In the genomic region with DNA sequence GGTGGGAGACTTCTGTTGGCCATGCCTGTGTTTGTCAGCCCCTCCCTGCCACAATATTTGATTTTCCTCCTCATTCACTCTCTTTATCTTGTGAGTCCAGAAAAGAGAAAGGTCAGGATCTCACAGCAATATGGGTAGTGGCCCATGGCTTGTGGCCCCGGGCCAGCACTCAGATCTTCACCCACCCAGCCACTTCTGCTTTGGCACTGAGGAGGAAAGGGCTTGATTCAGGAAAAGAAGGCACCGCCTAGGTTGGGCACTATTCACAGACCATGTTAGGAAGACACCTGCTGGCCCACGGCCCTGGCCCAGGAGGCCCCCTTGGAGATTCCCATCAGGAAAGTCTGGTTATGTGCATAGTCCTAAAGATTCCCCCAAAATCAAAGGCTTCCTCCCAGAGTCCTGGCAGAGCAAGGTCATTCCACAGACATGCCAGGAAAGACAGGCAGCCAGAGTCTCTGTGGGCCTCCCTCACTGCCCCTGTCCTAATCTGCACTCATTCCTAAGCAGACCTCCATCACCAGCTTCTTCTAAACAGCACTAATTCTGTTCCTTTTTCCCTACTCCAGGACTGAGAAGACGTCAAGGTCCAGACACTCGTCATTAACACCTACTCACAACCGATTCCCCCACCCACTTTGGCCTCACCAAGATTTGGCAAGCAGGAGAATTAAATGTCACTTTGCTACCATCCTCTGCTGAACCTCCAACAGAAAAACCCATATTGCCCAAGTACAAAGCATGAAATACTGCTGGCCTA, we compare ENCODE assay signal across 16 cellular contexts.
DNase-seq lines count a peak whose midpoint lies in the region; ATAC-seq and TF ChIP-seq lines count a peak whose summit lies in the region.
"Had no signal": no experiment of that assay in that cellular context is flagged by ENCODE, and none has a peak within 500 bp of the region (broad histone marks: within the 10 kb centered on the region; RNA-seq: fewer than 3 reads in every experiment).

No MANE protein-coding gene starts in this region.

- H3K4me1 ChIP-seq in BLaER1 treated with 17β-estradiol and CSF1 and Interleukin-3, amounts not matched to agents 10 nM and 100 nM, result peaks cover 40 to 59% (median 51%) of the 10 kb centered on the region in 10 experiments
- H3K4me1 ChIP-seq in OCI-LY7 (ENCODE audit: insufficient read depth, low read length, poor library complexity, severe bottlenecking), result peaks cover 33% of the 10 kb centered on the region

- peak overlapping the region in 7 of 10 experiments; percentile 41 to 61 (median 50); a peak in 7 of 20 replicates for H3K4me3 ChIP-seq in BLaER1 treated with 17β-estradiol and CSF1 and Interleukin-3, amounts not matched to agents 10 nM and 100 nM
- H3K4me3 ChIP-seq in OCI-LY7 (ENCODE audit: low read depth, low read length, poor library complexity, severe bottlenecking), result peak overlapping the region; percentile 63
- H3K4me3 ChIP-seq: MG63 had no signal

- CTCF ChIA-PET in OCI-LY7 (lab: Charles Lee; ENCODE audit: unreplicated experiment), result no interaction called here

- no peaks in the 10 kb centered on the region for H4K20me1 ChIP-seq in BLaER1 treated with 17β-estradiol and CSF1 and Interleukin-3, amounts not matched to agents 10 nM and 100 nM
- H4K20me1 ChIP-seq in OCI-LY7 (ENCODE audit: insufficient read depth, low read length), result no peaks in the 10 kb centered on the region

- H3K4me3 Mint-ChIP-seq in stimulated activated effector memory CD8-positive, alpha-beta T cell treated with anti-CD3 and anti-CD28 coated beads, Interleukin-12 subunit alpha, Interleukin-12 subunit beta, amount 100 ng/mL, for 72 hours, result no peak overlapping the region

- DNase-seq in OCI-LY7 (ENCODE audit: low spot score), result no peak
- DNase-seq in Right ventricle myocardium superior, result peak; percentile 56
- DNase-seq in stimulated activated effector memory CD8-positive, alpha-beta T cell treated with anti-CD3 and anti-CD28 coated beads, Interleukin-12 subunit alpha, Interleukin-12 subunit beta, amount 100 ng/mL, for 72 hours (ENCODE audit: low spot score in 2 of 2), result no peak
- DNase-seq in NCI-H1048 (lab: John Stamatoyannopoulos, UW), result no peak
- no peak for DNase-seq in middle frontal gyrus (ENCODE audit: extremely low spot score, low spot score)
- no peak for DNase-seq in NCI-H446 treated with DMSO at 0.1 percent for 48 hours (lab: John Stamatoyannopoulos, UW)
- DNase-seq: activated CD4-positive, CD25-positive, alpha-beta regulatory T cell treated with anti-CD3 and anti-CD28 coated beads, Interleukin-2, amount 50 U/mL, for 72 hours; activated naive CD4-positive, alpha-beta T cell treated with anti-CD3 and anti-CD28 coated beads, Interleukin-2, amount 50 U/mL, for 16 hours; brain microvascular endothelial cell; effector CD4-positive, alpha-beta T cell; GDM1; MG63; NCI-H1930; NCI-H69 had no signal

- H3K9me3 Mint-ChIP-seq in stimulated activated effector memory CD8-positive, alpha-beta T cell treated with anti-CD3 and anti-CD28 coated beads, Interleukin-12 subunit alpha, Interleukin-12 subunit beta, amount 100 ng/mL, for 72 hours, result no peaks in the 10 kb centered on the region

- H3K9ac ChIP-seq in BLaER1 treated with 17β-estradiol and CSF1 and Interleukin-3, amounts not matched to agents 10 nM and 100 nM, result peak overlapping the region in 9 of 11 experiments; percentile 20 to 73 (median 70); a peak in 10 of 22 replicates

- ATAC-seq in Right ventricle myocardium superior (ENCODE audit: poor library complexity) (peak; percentile 54), HG03108 (IDR thresholded peaks at IDR 0.05; ENCODE audit: unreplicated experiment) (no peak)
- ATAC-seq in stimulated activated effector memory CD8-positive, alpha-beta T cell treated with anti-CD3 and anti-CD28 coated beads, Interleukin-12 subunit alpha, Interleukin-12 subunit beta, amount 100 ng/mL, for 72 hours, result peak; percentile 8

- peak overlapping the region; percentile 18 to 83 (median 79); a peak in 20 of 22 replicates for H3K27ac ChIP-seq in BLaER1 treated with 17β-estradiol and CSF1 and Interleukin-3, amounts not matched to agents 10 nM and 100 nM
- H3K27ac ChIP-seq in OCI-LY7 (ENCODE audit: low read depth, low read length, poor library complexity, severe bottlenecking), result peak overlapping the region; percentile 49
- H3K27ac ChIP-seq: brain microvascular endothelial cell had no signal

- POLR2A ChIA-PET in OCI-LY7 (lab: Charles Lee), result interaction anchor here (2.9 kb wide), 1 partner anchor 16 kb away, joined by 12 read pairs; no protein-coding TSS in a partner anchor

- peaks cover 0 to 18% (median 0%) of the 10 kb centered on the region in 11 experiments; a peak in 7 of 22 replicates for H3K36me3 ChIP-seq in BLaER1 treated with 17β-estradiol and CSF1 and Interleukin-3, amounts not matched to agents 10 nM and 100 nM
- no peaks in the 10 kb centered on the region for H3K36me3 ChIP-seq in OCI-LY7 (ENCODE audit: insufficient read depth, low read length)
- H3K36me3 ChIP-seq: brain microvascular endothelial cell, MG63 had no signal

- no peaks in the 10 kb centered on the region for H3K27me3 ChIP-seq in BLaER1 treated with 17β-estradiol and CSF1 and Interleukin-3, amounts not matched to agents 10 nM and 100 nM
- H3K27me3 ChIP-seq: brain microvascular endothelial cell, MG63 had no signal

- no peaks in the 10 kb centered on the region for H3K9me2 ChIP-seq in OCI-LY7 (ENCODE audit: insufficient read depth, low read length)

- no TSS peak for BruUV-seq in OCI-LY7 (replicated peaks; lab: Mats Ljungman, UMichigan)

- no peak for TF ChIP-seq CTCF in OCI-LY7 (conservative IDR thresholded peaks at IDR 0.05; ENCODE audit: low read length)

- intact Hi-C loops in OCI-LY7 (cut with micrococcal nuclease; ENCODE audit: unreplicated experiment) (loop anchor here (5.0 to 10.0 kb wide), 2 partner anchors 77 to 424 kb away; partner anchors contain the start of genes ERCC8 and NDUFAF2), Right ventricle myocardium superior (cut with DNase I) (no loop called here)

- peaks cover 13 to 25% (median 19%) of the 10 kb centered on the region in 11 experiments for H3K9me3 ChIP-seq in BLaER1 treated with 17β-estradiol and CSF1 and Interleukin-3, amounts not matched to agents 10 nM and 100 nM (replicated peaks in 1 of 11)
- no peaks in the 10 kb centered on the region for H3K9me3 ChIP-seq in OCI-LY7 (ENCODE audit: low read length)
- H3K9me3 ChIP-seq: MG63 had no signal

- H2AFZ ChIP-seq in OCI-LY7 (ENCODE audit: low read length), result peak overlapping the region; percentile 94

- no peaks in the 10 kb centered on the region for H3K36me3 Mint-ChIP-seq in stimulated activated effector memory CD8-positive, alpha-beta T cell treated with anti-CD3 and anti-CD28 coated beads, Interleukin-12 subunit alpha, Interleukin-12 subunit beta, amount 100 ng/mL, for 72 hours

- peak overlapping the region; percentile 81 to 92 (median 88) for H3K4me2 ChIP-seq in BLaER1 treated with 17β-estradiol and CSF1 and Interleukin-3, amounts not matched to agents 10 nM and 100 nM
- H3K4me2 ChIP-seq in OCI-LY7 (ENCODE audit: low read length), result peak overlapping the region; percentile 83

- no peaks in the 10 kb centered on the region for H3K79me2 ChIP-seq in OCI-LY7 (ENCODE audit: insufficient read depth, low read depth, low read length)

- no peaks in the 10 kb centered on the region for H3K4me1 Mint-ChIP-seq in stimulated activated effector memory CD8-positive, alpha-beta T cell treated with anti-CD3 and anti-CD28 coated beads, Interleukin-12 subunit alpha, Interleukin-12 subunit beta, amount 100 ng/mL, for 72 hours

- H3K27ac Mint-ChIP-seq in stimulated activated effector memory CD8-positive, alpha-beta T cell treated with anti-CD3 and anti-CD28 coated beads, Interleukin-12 subunit alpha, Interleukin-12 subunit beta, amount 100 ng/mL, for 72 hours, result no peak overlapping the region
